In the genomic region with DNA sequence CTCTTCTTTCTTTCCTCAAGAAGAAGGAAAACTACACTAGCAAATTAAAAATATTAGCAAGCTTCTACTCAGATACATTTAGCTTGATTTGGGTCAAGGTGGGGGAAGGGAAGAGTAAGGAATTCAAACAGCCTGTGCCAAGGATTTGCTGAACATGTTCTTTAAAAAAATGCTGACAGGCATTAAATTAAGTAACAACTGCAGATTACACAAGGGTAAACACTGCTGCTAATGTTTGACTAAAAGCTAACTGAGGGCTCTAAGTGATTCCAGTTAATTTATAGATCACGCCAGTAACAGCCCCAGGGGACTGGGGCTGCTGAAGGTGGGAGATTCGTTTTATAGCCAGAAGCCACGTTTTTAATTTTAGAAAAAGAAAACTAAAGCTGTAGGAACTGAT, we compare ENCODE assay signal across 13 cellular contexts.
DNase-seq lines count a peak whose midpoint lies in the region; ATAC-seq, FAIRE-seq and TF ChIP-seq lines count a peak whose summit lies in the region.
"Had no signal": no experiment of that assay in that cellular context is flagged by ENCODE, and none has a peak within 500 bp of the region (broad histone marks: within the 10 kb centered on the region; RNA-seq: fewer than 3 reads in every experiment).

No MANE protein-coding gene starts in this region.

- no peak for FAIRE-seq in K562 (lab: Jason Lieb, UNC)
- peak; percentile 98 for FAIRE-seq in islet of Langerhans (lab: Jason Lieb, UNC)

- no peaks in the 10 kb centered on the region for H3K9me1 ChIP-seq in K562 (ENCODE audit: control insufficient read depth, insufficient read depth, low read length)

- DNase-seq in HEK293T (ENCODE audit: extremely low spot score): peak; percentile 45
- no peak for DNase-seq in K562 (ENCODE audit: extremely low read depth in 1 of 4, low spot score in 3 of 4)
- no peak for DNase-seq in sigmoid colon
- DNase-seq in spleen: no peak
- DNase-seq in middle frontal gyrus (ENCODE audit: extremely low spot score, low spot score): no peak
- DNase-seq: activated effector memory CD4-positive, alpha-beta T cell treated with Interleukin-2 at 50 U/mL for 16 hours; DMS53; NCI-H1048; stimulated activated CD4-positive, alpha-beta T cell treated with anti-CD3 and anti-CD28 coated beads, Interleukin-15, amount 100 ng/mL, for 24 hours; stimulated activated naive CD4-positive, alpha-beta T cell treated with Interleukin-2 at 50 U/mL for 16 hours had no signal

- CTCF ChIA-PET in HEK293T (lab: Yijun Ruan, JAX) (no interaction called here), K562 (lab: Yijun Ruan, JAX; ENCODE audit: low intra/inter-chr PET ratio) (no interaction called here)

- H3K4me3 ChIP-seq in K562: no peak overlapping the region
- no peak overlapping the region for H3K4me3 ChIP-seq in sigmoid colon
- H3K4me3 ChIP-seq in spleen: no peak overlapping the region

- H3K9me3 ChIP-seq in K562 (replicated peaks; ENCODE audit: control insufficient read depth, insufficient read depth, low read depth, low read length): no peaks in the 10 kb centered on the region
- H3K9me3 ChIP-seq in sigmoid colon: no peaks in the 10 kb centered on the region
- no peaks in the 10 kb centered on the region for H3K9me3 ChIP-seq in spleen

- H3K27ac ChIP-seq in K562 (ENCODE audit: extremely low read depth, low read depth, low read length): no peak overlapping the region
- peak overlapping the region; percentile 10 to 64 (median 61) for H3K27ac ChIP-seq in sigmoid colon
- peak overlapping the region in 4 of 8 donors; percentile 26 to 75 (median 46) for H3K27ac ChIP-seq in spleen

- H3K36me3 ChIP-seq in K562 (ENCODE audit: control insufficient read depth, insufficient read depth, low read length) (no peaks in the 10 kb centered on the region), sigmoid colon (no peaks in the 10 kb centered on the region), spleen (no peaks in the 10 kb centered on the region)

- TF ChIP-seq EP300 in K562 (IDR thresholded peaks at IDR 0.05; ENCODE audit: low read length) (no peak), sigmoid colon (IDR thresholded peaks at IDR 0.05) (no peak)

- intact Hi-C loops in K562 (cut with micrococcal nuclease) (loop anchor here (10.0 kb wide), 1 partner anchor 547 kb away; no protein-coding TSS in a partner anchor), sigmoid colon (cut with DNase I) (no loop called here), spleen (cut with DNase I; ENCODE audit: low total_unique reads) (loop anchor here (10.0 kb wide), 1 partner anchor 537 kb away; no protein-coding TSS in a partner anchor)

- TF ChIP-seq POLR2A in K562 (conservative IDR thresholded peaks at IDR 0.05) (no peak), sigmoid colon (IDR thresholded peaks at IDR 0.05) (no peak), spleen (IDR thresholded peaks at IDR 0.05) (no peak)

- H3K27me3 ChIP-seq in K562 (ENCODE audit: control insufficient read depth in 2 of 2, insufficient read depth in 2 of 2, low read length in 2 of 2) (no peaks in the 10 kb centered on the region), sigmoid colon (no peaks in the 10 kb centered on the region), spleen (replicated peaks in 1 of 7) (no peaks in the 10 kb centered on the region)

- WGBS in K562 (ENCODE audit: insufficient coverage, low coverage, missing lambda C conversion rate): 41% methylated on average over 3 of the region's 3 CpGs
- 10 to 28% methylated on average over 3 of the region's 3 CpGs for WGBS in sigmoid colon, 2 donors
- WGBS in spleen, 5 donors: 31 to 46% (median 43%) methylated on average over 3 of the region's 3 CpGs

- POLR2A ChIA-PET in HEK293T (lab: Yijun Ruan, JAX): interaction anchor here (0.6 kb wide), 1 partner anchor 536 kb away, joined by 3 read pairs; no protein-coding TSS in a partner anchor
- POLR2A ChIA-PET in K562 (lab: Yijun Ruan, JAX): interaction anchor here (0.6 kb wide), 1 partner anchor 589 kb away, joined by 5 read pairs; a partner anchor contains a TSS

- no peaks in the 10 kb centered on the region for H4K20me1 ChIP-seq in K562 (replicated peaks; ENCODE audit: control insufficient read depth, insufficient read depth, low read length)

- in situ Hi-C loops in K562 (cut with MboI): no loop called here

- TF ChIP-seq RAD21 in K562 (CRISPR knock-in tag; conservative IDR thresholded peaks at IDR 0.05 in 1 of 2, IDR thresholded peaks at IDR 0.05 in 1 of 2): no peak

- no peak overlapping the region for H3K4me2 ChIP-seq in K562 (ENCODE audit: insufficient read depth, low read length)

- no peak overlapping the region for H2AFZ ChIP-seq in K562 (ENCODE audit: low read depth, low read length)

- no peaks in the 10 kb centered on the region; a peak in 1 of 5 replicates for H3K4me1 ChIP-seq in K562 (replicated peaks in 1 of 2; ENCODE audit: control insufficient read depth in 2 of 2, insufficient read depth in 2 of 2, low read length in 2 of 2)
- peaks cover 0 to 37% (median 34%) of the 10 kb centered on the region in 4 donors for H3K4me1 ChIP-seq in sigmoid colon
- peaks cover 0 to 56% (median 6%) of the 10 kb centered on the region in 6 donors for H3K4me1 ChIP-seq in spleen

- no peak overlapping the region for H3K9ac ChIP-seq in K562 (ENCODE audit: insufficient read depth in 1 of 2, low read depth in 2 of 2, low read length in 2 of 2)

- H3K79me2 ChIP-seq in K562 (ENCODE audit: control insufficient read depth, insufficient read depth, low read length): no peaks in the 10 kb centered on the region

- BruUV-seq in K562 (replicated peaks; lab: Mats Ljungman, UMichigan): no TSS peak

- TF ChIP-seq CTCF in K562 (IDR thresholded peaks at IDR 0.05 in 2 of 3, conservative IDR thresholded peaks at IDR 0.05 in 1 of 3; ENCODE audit: insufficient read depth in 2 of 3, low read depth in 1 of 3, low read length in 3 of 3): no peak
- no peak for TF ChIP-seq CTCF in sigmoid colon (IDR thresholded peaks at IDR 0.05)
- TF ChIP-seq CTCF in spleen (IDR thresholded peaks at IDR 0.05 in 8 of 11, conservative IDR thresholded peaks at IDR 0.05 in 3 of 11): no peak

- no peak for ATAC-seq in K562
- ATAC-seq in HG02678 (IDR thresholded peaks at IDR 0.05; ENCODE audit: unreplicated experiment): no peak
- no peak for ATAC-seq in GM21737 (IDR thresholded peaks at IDR 0.05; ENCODE audit: unreplicated experiment)

TF ChIP-seq in HEK293T, 16 proteins besides CTCF, POLR2A, EP300 and RAD21:
- TF ChIP-seq L3MBTL2 (conservative IDR thresholded peaks at IDR 0.05) (peak; percentile 25; the same call in 1 of the 2 replicates), SP1 (IDR thresholded peaks at IDR 0.05) (no peak), ELF4 (IDR thresholded peaks at IDR 0.05) (no peak), BHLHE40 (IDR thresholded peaks at IDR 0.05; ENCODE audit: borderline replicate concordance) (no peak), LEF1 (IDR thresholded peaks at IDR 0.05; ENCODE audit: borderline replicate concordance) (0 out of 2 replicates have a peak, but pooled peaks have one; percentile 64), ZNF384 (IDR thresholded peaks at IDR 0.05) (peak; percentile 76; the same call in 1 of the 2 replicates), FOXA1 (IDR thresholded peaks at IDR 0.05) (0 out of 2 replicates have a peak, but pooled peaks have one; percentile 37), ARNT (IDR thresholded peaks at IDR 0.05) (peak; percentile 85), FOXM1 (IDR thresholded peaks at IDR 0.05; ENCODE audit: borderline replicate concordance) (no peak), CTBP1 (IDR thresholded peaks at IDR 0.05; ENCODE audit: borderline replicate concordance) (0 out of 2 replicates have a peak, but pooled peaks have one; percentile 16)
- TF ChIP-seq, protein P1, sequence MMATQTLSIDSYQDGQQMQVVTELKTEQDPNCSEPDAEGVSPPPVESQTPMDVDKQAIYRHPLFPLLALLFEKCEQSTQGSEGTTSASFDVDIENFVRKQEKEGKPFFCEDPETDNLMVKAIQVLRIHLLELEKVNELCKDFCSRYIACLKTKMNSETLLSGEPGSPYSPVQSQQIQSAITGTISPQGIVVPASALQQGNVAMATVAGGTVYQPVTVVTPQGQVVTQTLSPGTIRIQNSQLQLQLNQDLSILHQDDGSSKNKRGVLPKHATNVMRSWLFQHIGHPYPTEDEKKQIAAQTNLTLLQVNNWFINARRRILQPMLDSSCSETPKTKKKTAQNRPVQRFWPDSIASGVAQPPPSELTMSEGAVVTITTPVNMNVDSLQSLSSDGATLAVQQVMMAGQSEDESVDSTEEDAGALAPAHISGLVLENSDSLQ (IDR thresholded peaks at IDR 0.05): peak; percentile 92

TF ChIP-seq in K562, 482 proteins besides CTCF, POLR2A, EP300 and RAD21:
- TF ChIP-seq MBD2 (IDR thresholded peaks at IDR 0.05; ENCODE audit: borderline replicate concordance, low read depth) (no peak), MAFG (tag; conservative IDR thresholded peaks at IDR 0.05) (peak; percentile 70), C11orf30 (IDR thresholded peaks at IDR 0.05; ENCODE audit: low read depth) (peak; percentile 79), ZNF316 (IDR thresholded peaks at IDR 0.05) (peak; percentile 89), MAFF (IDR thresholded peaks at IDR 0.05; ENCODE audit: low read length) (peak; percentile 82), FOXM1 (IDR thresholded peaks at IDR 0.05; ENCODE audit: low read depth) (no peak), FOXM1 (CRISPR knock-in tag; IDR thresholded peaks at IDR 0.05; ENCODE audit: low read depth) (no peak), ZNF445 (CRISPR knock-in tag; IDR thresholded peaks at IDR 0.05; ENCODE audit: low read depth) (no peak), MAFK (IDR thresholded peaks at IDR 0.05; ENCODE audit: low read length) (peak; percentile 82)
